1 cellular context compared by ENCODE assay signal in genomic region chr6:42344756-42345155, GRCh38.
A peak's percentile ranks its signal among the peaks of the same experiment; 100 is the strongest.
TF ChIP-seq lines count a peak whose summit lies in the region.

No MANE protein-coding gene starts in this region.

TF ChIP-seq in K562, 482 proteins besides CTCF, POLR2A, EP300 and RAD21 (continued from another document):
- TF ChIP-seq, protein P1, sequence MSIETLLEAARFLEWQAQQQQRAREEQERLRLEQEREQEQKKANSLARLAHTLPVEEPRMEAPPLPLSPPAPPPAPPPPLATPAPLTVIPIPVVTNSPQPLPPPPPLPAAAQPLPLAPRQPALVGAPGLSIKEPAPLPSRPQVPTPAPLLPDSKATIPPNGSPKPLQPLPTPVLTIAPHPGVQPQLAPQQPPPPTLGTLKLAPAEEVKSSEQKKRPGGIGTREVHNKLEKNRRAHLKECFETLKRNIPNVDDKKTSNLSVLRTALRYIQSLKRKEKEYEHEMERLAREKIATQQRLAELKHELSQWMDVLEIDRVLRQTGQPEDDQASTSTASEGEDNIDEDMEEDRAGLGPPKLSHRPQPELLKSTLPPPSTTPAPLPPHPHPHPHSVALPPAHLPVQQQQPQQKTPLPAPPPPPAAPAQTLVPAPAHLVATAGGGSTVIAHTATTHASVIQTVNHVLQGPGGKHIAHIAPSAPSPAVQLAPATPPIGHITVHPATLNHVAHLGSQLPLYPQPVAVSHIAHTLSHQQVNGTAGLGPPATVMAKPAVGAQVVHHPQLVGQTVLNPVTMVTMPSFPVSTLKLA (conservative IDR thresholded peaks at IDR 0.05) = peak; percentile 79 to 87
TF ChIP-seq in K562: peak in this region for 12.
